Comparison of ENCODE assay signal across 14 cellular contexts in the genomic region with DNA sequence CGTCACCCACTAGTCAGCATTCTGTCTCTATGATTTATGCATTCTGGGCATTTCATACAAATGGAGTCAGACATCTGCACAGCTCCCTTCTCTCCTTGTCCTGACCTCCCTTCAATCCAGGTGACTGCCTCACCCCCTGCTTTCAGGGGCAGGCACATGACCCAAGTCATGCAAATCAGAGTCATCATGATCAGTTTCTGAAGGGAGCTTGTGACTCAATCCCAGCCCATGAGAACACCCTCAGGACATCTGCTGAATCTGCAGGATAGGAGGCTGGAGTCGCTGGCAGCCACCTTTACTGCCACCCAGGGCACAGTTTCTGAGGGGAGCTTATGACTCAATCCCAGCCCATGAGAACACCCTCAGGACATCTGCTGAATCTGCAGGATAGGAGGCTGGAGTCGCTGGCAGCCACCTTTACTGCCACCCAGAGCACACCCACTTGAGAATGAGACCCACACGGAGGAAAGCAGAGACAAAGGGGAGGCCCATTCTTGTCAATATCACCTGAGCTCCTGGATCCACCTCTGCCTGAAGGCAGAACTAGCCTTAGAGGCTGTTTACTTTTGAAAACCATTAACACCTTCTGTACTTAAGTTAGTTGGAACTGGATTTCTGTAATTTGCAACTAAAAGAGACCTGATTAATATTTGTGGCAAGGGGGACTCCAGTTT.
DNase-seq lines count a peak whose midpoint lies in the region; ATAC-seq and TF ChIP-seq lines count a peak whose summit lies in the region.
"Had no signal": no experiment of that assay in that cellular context is flagged by ENCODE, and none has a peak within 500 bp of the region (broad histone marks: within the 10 kb centered on the region; RNA-seq: fewer than 3 reads in every experiment).

No MANE protein-coding gene starts in this region.

- H3K27me3 Mint-ChIP-seq in activated T-cell treated with anti-CD3 and anti-CD28 coated beads, Interleukin-2, amount 50 U/mL, for 4 hours (ENCODE audit: low read depth): peaks cover 11% of the 10 kb centered on the region

- no peak for DNase-seq in activated T-cell treated with anti-CD3 and anti-CD28 coated beads, Interleukin-2, amount 50 U/mL, for 4 hours
- no peak for DNase-seq in activated T-cell treated with anti-CD3 and anti-CD28 coated beads, Interleukin-2, amount 50 U/mL, for 1 hour
- peak; percentile 80 for DNase-seq in PC-3
- no peak for DNase-seq in stimulated activated effector memory CD8-positive, alpha-beta T cell treated with anti-CD3 and anti-CD28 coated beads, Interleukin-12 subunit alpha, Interleukin-12 subunit beta, amount 100 ng/mL, for 72 hours (ENCODE audit: low spot score in 2 of 2)
- no peak for DNase-seq in body of pancreas
- no peak for DNase-seq in NCI-H2081 treated with DMSO at 0.1 percent for 48 hours (lab: John Stamatoyannopoulos, UW)
- DNase-seq: activated naive CD4-positive, alpha-beta T cell treated with anti-CD3 and anti-CD28 coated beads, Interleukin-2, amount 50 U/mL, for 16 hours; GDM1; NCI-H2107; SHP77 treated with DMSO at 0.1 percent for 48 hours had no signal

- no peak overlapping the region for H3K27ac Mint-ChIP-seq in stimulated activated effector memory CD8-positive, alpha-beta T cell treated with anti-CD3 and anti-CD28 coated beads, Interleukin-12 subunit alpha, Interleukin-12 subunit beta, amount 100 ng/mL, for 72 hours

- no peaks in the 10 kb centered on the region for H4K20me1 ChIP-seq in PC-3 (ENCODE audit: low read length)

- intact Hi-C loops in PC-3 (cut with micrococcal nuclease): loop anchor here (10.0 kb wide), 1 partner anchor 352 kb away; a partner anchor contains a TSS
- intact Hi-C loops in body of pancreas (cut with DNase I): no loop called here

- H3K4me3 Mint-ChIP-seq in activated T-cell treated with anti-CD3 and anti-CD28 coated beads, Interleukin-2, amount 50 U/mL, for 4 hours: no peak overlapping the region
- no peak overlapping the region for H3K4me3 Mint-ChIP-seq in stimulated activated effector memory CD8-positive, alpha-beta T cell treated with anti-CD3 and anti-CD28 coated beads, Interleukin-12 subunit alpha, Interleukin-12 subunit beta, amount 100 ng/mL, for 72 hours

- BruUV-seq in PC-3 (replicated peaks; lab: Mats Ljungman, UMichigan): no TSS peak

- peak overlapping the region; percentile 33 for H3K4me2 ChIP-seq in PC-3 (ENCODE audit: low read length)

- H2AFZ ChIP-seq in PC-3 (ENCODE audit: low read length): no peak overlapping the region

- POLR2A ChIA-PET in PC-3 (lab: Charles Lee; ENCODE audit: unreplicated experiment): no interaction called here

- no peaks in the 10 kb centered on the region for H3K9me2 ChIP-seq in PC-3 (replicated peaks; ENCODE audit: low read length)

- ATAC-seq in activated T-cell treated with anti-CD3 and anti-CD28 coated beads, Interleukin-2, amount 50 U/mL, for 4 hours: peak; percentile 46 to 63
- ATAC-seq in PC-3 (peak; percentile 57), GM21381 (IDR thresholded peaks at IDR 0.05; ENCODE audit: unreplicated experiment) (no peak), body of pancreas (no peak)
- ATAC-seq in stimulated activated effector memory CD8-positive, alpha-beta T cell treated with anti-CD3 and anti-CD28 coated beads, Interleukin-12 subunit alpha, Interleukin-12 subunit beta, amount 100 ng/mL, for 72 hours: peak; percentile 65

- no peak overlapping the region for H3K9ac ChIP-seq in PC-3 (ENCODE audit: low read length)

- H3F3A ChIP-seq in PC-3 (ENCODE audit: low read length, unreplicated experiment): no peaks in the 10 kb centered on the region

- H3K27me3 ChIP-seq in PC-3 (ENCODE audit: low read length) (no peaks in the 10 kb centered on the region), esophagus (ENCODE audit: control insufficient read depth in 1 of 2, insufficient read depth in 2 of 2, low read length in 2 of 2) (no peaks in the 10 kb centered on the region), body of pancreas (no peaks in the 10 kb centered on the region)

- TF ChIP-seq POLR2A in body of pancreas (IDR thresholded peaks at IDR 0.05): no peak

- no peaks in the 10 kb centered on the region for H3K9me3 ChIP-seq in PC-3 (ENCODE audit: low read length)
- H3K9me3 ChIP-seq in esophagus (ENCODE audit: control insufficient read depth in 2 of 2, insufficient read depth in 1 of 2, low read depth in 1 of 2, low read length in 1 of 2): no peaks in the 10 kb centered on the region
- H3K9me3 ChIP-seq in body of pancreas: no peaks in the 10 kb centered on the region
- H3K9me3 ChIP-seq: thoracic aorta had no signal

- TF ChIP-seq CTCF in PC-3 (conservative IDR thresholded peaks at IDR 0.05; ENCODE audit: low read depth, low read length) (no peak), body of pancreas (IDR thresholded peaks at IDR 0.05) (no peak)

- H3K27ac ChIP-seq in PC-3 (ENCODE audit: low read length): peak overlapping the region; percentile 48
- H3K27ac ChIP-seq in esophagus (ENCODE audit: low read depth in 2 of 2, low read length in 1 of 2): peak overlapping the region; percentile 43 to 56
- no peak overlapping the region for H3K27ac ChIP-seq in body of pancreas
- H3K27ac ChIP-seq: coronary artery, thoracic aorta had no signal

- H3K36me3 Mint-ChIP-seq in activated T-cell treated with anti-CD3 and anti-CD28 coated beads, Interleukin-2, amount 50 U/mL, for 4 hours (ENCODE audit: insufficient read depth): no peaks in the 10 kb centered on the region
- H3K36me3 Mint-ChIP-seq in stimulated activated effector memory CD8-positive, alpha-beta T cell treated with anti-CD3 and anti-CD28 coated beads, Interleukin-12 subunit alpha, Interleukin-12 subunit beta, amount 100 ng/mL, for 72 hours: no peaks in the 10 kb centered on the region

- H3K4me3 ChIP-seq in PC-3 (ENCODE audit: low read length) (no peak overlapping the region), esophagus (ENCODE audit: low read depth in 1 of 2, low read length in 2 of 2) (no peak overlapping the region), body of pancreas (no peak overlapping the region)
- H3K4me3 ChIP-seq: coronary artery, thoracic aorta had no signal

- CTCF ChIA-PET in PC-3 (lab: Charles Lee): no interaction called here

- no peaks in the 10 kb centered on the region for H3K79me2 ChIP-seq in PC-3 (ENCODE audit: low read length)

- 47 to 51% methylated on average over 4 of the region's 4 CpGs for WGBS in esophagus, 2 donors
- 60 to 78% methylated on average over 4 of the region's 4 CpGs for WGBS in body of pancreas, 2 donors

- H3K4me1 ChIP-seq in PC-3 (ENCODE audit: insufficient read depth, low read length) (peaks cover 25% of the 10 kb centered on the region), esophagus (ENCODE audit: control insufficient read depth in 2 of 2, insufficient read depth in 2 of 2, low read length in 1 of 2) (peaks cover 4 to 11% of the 10 kb centered on the region in 2 donors), body of pancreas (no peaks in the 10 kb centered on the region)

- no peaks in the 10 kb centered on the region for H3K36me3 ChIP-seq in PC-3 (ENCODE audit: low read depth, low read length)
- H3K36me3 ChIP-seq in esophagus (ENCODE audit: control insufficient read depth in 2 of 2, insufficient read depth in 2 of 2, low read length in 1 of 2): no peaks in the 10 kb centered on the region
- H3K36me3 ChIP-seq in body of pancreas (replicated peaks in 1 of 2; ENCODE audit: insufficient read depth in 1 of 2, low read depth in 2 of 2): no peaks in the 10 kb centered on the region
- H3K36me3 ChIP-seq: thoracic aorta had no signal

- H3K9me3 Mint-ChIP-seq in activated T-cell treated with anti-CD3 and anti-CD28 coated beads, Interleukin-2, amount 50 U/mL, for 4 hours: no peaks in the 10 kb centered on the region
- H3K9me3 Mint-ChIP-seq in stimulated activated effector memory CD8-positive, alpha-beta T cell treated with anti-CD3 and anti-CD28 coated beads, Interleukin-12 subunit alpha, Interleukin-12 subunit beta, amount 100 ng/mL, for 72 hours: no peaks in the 10 kb centered on the region

- no peaks in the 10 kb centered on the region for H3K4me1 Mint-ChIP-seq in activated T-cell treated with anti-CD3 and anti-CD28 coated beads, Interleukin-2, amount 50 U/mL, for 4 hours (ENCODE audit: low read depth)
- no peaks in the 10 kb centered on the region for H3K4me1 Mint-ChIP-seq in stimulated activated effector memory CD8-positive, alpha-beta T cell treated with anti-CD3 and anti-CD28 coated beads, Interleukin-12 subunit alpha, Interleukin-12 subunit beta, amount 100 ng/mL, for 72 hours

Comparison
In these comparisons a context has a peak if more than half of its experiments do, and no peak if none do; other contexts are left out.
1. ATAC-seq: peak in activated T-cell treated with anti-CD3 and anti-CD28 coated beads, Interleukin-2, amount 50 U/mL, for 4 hours (2 of 2), PC-3 (single experiment) and stimulated activated effector memory CD8-positive, alpha-beta T cell treated with anti-CD3 and anti-CD28 coated beads, Interleukin-12 subunit alpha, Interleukin-12 subunit beta, amount 100 ng/mL, for 72 hours (single experiment); none in GM21381 (single experiment) and body of pancreas (single experiment).
2. H3K27ac ChIP-seq: peak in PC-3 (single experiment) and esophagus (2 of 2); none in body of pancreas (0 of 4).